Comparison of ENCODE assay signal across 1 cellular context in the genomic region with DNA sequence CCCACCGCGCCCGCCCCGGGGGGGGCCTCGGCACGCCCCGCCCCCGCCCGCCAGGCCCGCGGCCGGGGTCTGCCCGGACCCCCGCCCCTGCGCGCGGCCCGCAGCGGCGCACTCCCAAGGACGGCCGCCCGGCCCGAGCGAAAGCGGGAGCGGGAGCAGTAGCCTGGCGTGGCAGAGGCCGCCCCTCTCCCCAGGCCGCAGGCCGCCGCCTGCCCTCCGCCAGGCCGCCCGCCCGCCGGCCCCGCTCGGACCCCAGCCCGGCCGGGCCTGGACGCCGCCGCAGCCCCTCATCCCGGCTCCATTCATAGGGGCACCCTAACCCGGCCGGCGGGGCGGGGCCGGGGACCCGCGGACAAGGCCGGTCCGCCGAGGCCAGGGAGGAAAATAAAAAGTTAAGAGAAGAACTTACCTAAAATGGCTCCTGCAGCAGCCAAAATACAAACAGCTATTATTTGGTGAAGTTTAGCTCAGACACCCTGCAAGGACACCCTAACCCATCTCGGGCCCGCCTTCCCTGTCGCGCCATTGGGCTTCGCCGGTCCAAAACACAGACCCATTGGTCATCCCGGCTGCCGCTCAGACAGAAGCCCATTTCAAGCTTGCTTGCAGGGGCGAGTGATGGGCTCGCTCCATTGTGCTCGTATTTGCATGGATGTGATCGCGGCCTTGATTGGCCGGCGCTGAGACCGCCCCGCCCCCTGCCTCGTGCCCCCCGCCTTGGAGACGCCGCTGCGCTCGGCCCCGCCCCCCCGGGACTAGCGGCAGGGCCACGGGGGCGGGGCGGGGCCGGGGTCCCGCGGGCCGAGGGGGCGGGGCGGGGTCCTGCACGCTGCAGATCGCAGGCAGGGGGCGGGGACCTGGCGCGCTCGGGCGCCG.
TF ChIP-seq lines count a peak whose summit lies in the region.

A gene with protein sequence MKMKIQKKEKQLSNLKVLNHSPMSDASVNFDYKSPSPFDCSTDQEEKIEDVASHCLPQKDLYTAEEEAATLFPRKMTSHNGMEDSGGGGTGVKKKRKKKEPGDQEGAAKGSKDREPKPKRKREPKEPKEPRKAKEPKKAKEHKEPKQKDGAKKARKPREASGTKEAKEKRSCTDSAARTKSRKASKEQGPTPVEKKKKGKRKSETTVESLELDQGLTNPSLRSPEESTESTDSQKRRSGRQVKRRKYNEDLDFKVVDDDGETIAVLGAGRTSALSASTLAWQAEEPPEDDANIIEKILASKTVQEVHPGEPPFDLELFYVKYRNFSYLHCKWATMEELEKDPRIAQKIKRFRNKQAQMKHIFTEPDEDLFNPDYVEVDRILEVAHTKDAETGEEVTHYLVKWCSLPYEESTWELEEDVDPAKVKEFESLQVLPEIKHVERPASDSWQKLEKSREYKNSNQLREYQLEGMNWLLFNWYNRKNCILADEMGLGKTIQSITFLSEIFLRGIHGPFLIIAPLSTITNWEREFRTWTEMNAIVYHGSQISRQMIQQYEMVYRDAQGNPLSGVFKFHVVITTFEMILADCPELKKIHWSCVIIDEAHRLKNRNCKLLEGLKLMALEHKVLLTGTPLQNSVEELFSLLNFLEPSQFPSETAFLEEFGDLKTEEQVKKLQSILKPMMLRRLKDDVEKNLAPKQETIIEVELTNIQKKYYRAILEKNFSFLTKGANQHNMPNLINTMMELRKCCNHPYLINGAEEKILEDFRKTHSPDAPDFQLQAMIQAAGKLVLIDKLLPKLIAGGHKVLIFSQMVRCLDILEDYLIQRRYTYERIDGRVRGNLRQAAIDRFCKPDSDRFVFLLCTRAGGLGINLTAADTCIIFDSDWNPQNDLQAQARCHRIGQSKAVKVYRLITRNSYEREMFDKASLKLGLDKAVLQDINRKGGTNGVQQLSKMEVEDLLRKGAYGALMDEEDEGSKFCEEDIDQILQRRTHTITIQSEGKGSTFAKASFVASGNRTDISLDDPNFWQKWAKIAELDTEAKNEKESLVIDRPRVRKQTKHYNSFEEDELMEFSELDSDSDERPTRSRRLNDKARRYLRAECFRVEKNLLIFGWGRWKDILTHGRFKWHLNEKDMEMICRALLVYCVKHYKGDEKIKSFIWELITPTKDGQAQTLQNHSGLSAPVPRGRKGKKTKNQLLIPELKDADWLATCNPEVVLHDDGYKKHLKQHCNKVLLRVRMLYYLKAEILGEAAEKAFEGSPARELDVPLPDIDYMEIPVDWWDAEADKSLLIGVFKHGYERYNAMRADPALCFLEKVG (N-terminal part only) (minus strand): TSS at position 447 of the 876 bp plus-strand sequence. CDS start 67,040 bp downstream, outside the sequence.

TF ChIP-seq in K562, 482 proteins besides CTCF, POLR2A, EP300 and RAD21 (continued from another document and continues in another):
- TF ChIP-seq RERE (CRISPR knock-in tag; IDR thresholded peaks at IDR 0.05; ENCODE audit: borderline replicate concordance) (no peak), ZBTB17 (CRISPR knock-in tag; IDR thresholded peaks at IDR 0.05) (no peak), POLR2H (tag; IDR thresholded peaks at IDR 0.05; ENCODE audit: low read depth) (peak; percentile 37; the same call in 1 of the 2 replicates), HMG20B (CRISPR knock-in tag; IDR thresholded peaks at IDR 0.05) (no peak), BRF2 (IDR thresholded peaks at IDR 0.05; ENCODE audit: borderline replicate concordance, insufficient read depth, insufficient read length) (no peak), ZNF133 (CRISPR knock-in tag; IDR thresholded peaks at IDR 0.05) (no peak), LCOR (CRISPR knock-in tag; IDR thresholded peaks at IDR 0.05) (0 out of 2 replicates have a peak, but pooled peaks have one; percentile 45), GATAD2B (IDR thresholded peaks at IDR 0.05; ENCODE audit: borderline replicate concordance) (0 out of 2 replicates have a peak, but pooled peaks have one; percentile 47), NFE2 (IDR thresholded peaks at IDR 0.05; ENCODE audit: low read depth) (no peak), NFYB (IDR thresholded peaks at IDR 0.05; ENCODE audit: extremely low read depth, insufficient read length) (peak; percentile 97), ZBTB7A (IDR thresholded peaks at IDR 0.05; ENCODE audit: borderline replicate concordance, control insufficient read depth, low read depth, low read length) (peak; percentile 88; the same call in 1 of the 2 replicates), FOS (IDR thresholded peaks at IDR 0.05; ENCODE audit: extremely low read depth, insufficient read length) (peak; percentile 99), EP400 (IDR thresholded peaks at IDR 0.05) (peak; percentile 47; the same call in 1 of the 2 replicates), MBD2 (IDR thresholded peaks at IDR 0.05; ENCODE audit: borderline replicate concordance, low read depth) (peak; percentile 98), YBX1 (IDR thresholded peaks at IDR 0.05) (no peak), SRSF7 (optimal IDR thresholded peaks at IDR 0.05; ENCODE audit: low read depth, low read length) (no peak), CREM (IDR thresholded peaks at IDR 0.05; ENCODE audit: low read depth) (peak; percentile 70), DPF2 (IDR thresholded peaks at IDR 0.05) (no peak), TAL1 (IDR thresholded peaks at IDR 0.05) (no peak), CREB1 (IDR thresholded peaks at IDR 0.05) (peak; percentile 50; the same call in 1 of the 2 replicates), CREB1 (CRISPR knock-in tag; IDR thresholded peaks at IDR 0.05) (peak; percentile 33; the same call in 1 of the 2 replicates), SMAD4 (CRISPR knock-in tag; conservative IDR thresholded peaks at IDR 0.05) (peak; percentile 54), HDGF (IDR thresholded peaks at IDR 0.05) (no peak), PKNOX1 (IDR thresholded peaks at IDR 0.05) (peak; percentile 100), MAFK (IDR thresholded peaks at IDR 0.05; ENCODE audit: low read length) (no peak), SP2 (IDR thresholded peaks at IDR 0.05; ENCODE audit: extremely low read depth, low read depth, low read length, poor library complexity, severe bottlenecking) (peak; percentile 91), POLR2B (IDR thresholded peaks at IDR 0.05; ENCODE audit: low read depth, partially characterized antibody) (peak; percentile 17), GABPB1 (CRISPR knock-in tag; IDR thresholded peaks at IDR 0.05) (0 out of 2 replicates have a peak, but pooled peaks have one; percentile 22)
- TF ChIP-seq, protein P1, sequence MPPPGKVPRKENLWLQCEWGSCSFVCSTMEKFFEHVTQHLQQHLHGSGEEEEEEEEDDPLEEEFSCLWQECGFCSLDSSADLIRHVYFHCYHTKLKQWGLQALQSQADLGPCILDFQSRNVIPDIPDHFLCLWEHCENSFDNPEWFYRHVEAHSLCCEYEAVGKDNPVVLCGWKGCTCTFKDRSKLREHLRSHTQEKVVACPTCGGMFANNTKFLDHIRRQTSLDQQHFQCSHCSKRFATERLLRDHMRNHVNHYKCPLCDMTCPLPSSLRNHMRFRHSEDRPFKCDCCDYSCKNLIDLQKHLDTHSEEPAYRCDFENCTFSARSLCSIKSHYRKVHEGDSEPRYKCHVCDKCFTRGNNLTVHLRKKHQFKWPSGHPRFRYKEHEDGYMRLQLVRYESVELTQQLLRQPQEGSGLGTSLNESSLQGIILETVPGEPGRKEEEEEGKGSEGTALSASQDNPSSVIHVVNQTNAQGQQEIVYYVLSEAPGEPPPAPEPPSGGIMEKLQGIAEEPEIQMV (tag; conservative IDR thresholded peaks at IDR 0.05; ENCODE audit: low read depth): no peak
- TF ChIP-seq, protein P2, sequence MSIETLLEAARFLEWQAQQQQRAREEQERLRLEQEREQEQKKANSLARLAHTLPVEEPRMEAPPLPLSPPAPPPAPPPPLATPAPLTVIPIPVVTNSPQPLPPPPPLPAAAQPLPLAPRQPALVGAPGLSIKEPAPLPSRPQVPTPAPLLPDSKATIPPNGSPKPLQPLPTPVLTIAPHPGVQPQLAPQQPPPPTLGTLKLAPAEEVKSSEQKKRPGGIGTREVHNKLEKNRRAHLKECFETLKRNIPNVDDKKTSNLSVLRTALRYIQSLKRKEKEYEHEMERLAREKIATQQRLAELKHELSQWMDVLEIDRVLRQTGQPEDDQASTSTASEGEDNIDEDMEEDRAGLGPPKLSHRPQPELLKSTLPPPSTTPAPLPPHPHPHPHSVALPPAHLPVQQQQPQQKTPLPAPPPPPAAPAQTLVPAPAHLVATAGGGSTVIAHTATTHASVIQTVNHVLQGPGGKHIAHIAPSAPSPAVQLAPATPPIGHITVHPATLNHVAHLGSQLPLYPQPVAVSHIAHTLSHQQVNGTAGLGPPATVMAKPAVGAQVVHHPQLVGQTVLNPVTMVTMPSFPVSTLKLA (conservative IDR thresholded peaks at IDR 0.05): peak; percentile 54 to 68; a peak in 3 of 4 replicates
- TF ChIP-seq, protein P3, sequence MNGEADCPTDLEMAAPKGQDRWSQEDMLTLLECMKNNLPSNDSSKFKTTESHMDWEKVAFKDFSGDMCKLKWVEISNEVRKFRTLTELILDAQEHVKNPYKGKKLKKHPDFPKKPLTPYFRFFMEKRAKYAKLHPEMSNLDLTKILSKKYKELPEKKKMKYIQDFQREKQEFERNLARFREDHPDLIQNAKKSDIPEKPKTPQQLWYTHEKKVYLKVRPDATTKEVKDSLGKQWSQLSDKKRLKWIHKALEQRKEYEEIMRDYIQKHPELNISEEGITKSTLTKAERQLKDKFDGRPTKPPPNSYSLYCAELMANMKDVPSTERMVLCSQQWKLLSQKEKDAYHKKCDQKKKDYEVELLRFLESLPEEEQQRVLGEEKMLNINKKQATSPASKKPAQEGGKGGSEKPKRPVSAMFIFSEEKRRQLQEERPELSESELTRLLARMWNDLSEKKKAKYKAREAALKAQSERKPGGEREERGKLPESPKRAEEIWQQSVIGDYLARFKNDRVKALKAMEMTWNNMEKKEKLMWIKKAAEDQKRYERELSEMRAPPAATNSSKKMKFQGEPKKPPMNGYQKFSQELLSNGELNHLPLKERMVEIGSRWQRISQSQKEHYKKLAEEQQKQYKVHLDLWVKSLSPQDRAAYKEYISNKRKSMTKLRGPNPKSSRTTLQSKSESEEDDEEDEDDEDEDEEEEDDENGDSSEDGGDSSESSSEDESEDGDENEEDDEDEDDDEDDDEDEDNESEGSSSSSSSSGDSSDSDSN (IDR thresholded peaks at IDR 0.05; ENCODE audit: borderline replicate concordance in 1 of 2, low read depth in 2 of 2, low read length in 2 of 2): 0 out of 4 replicates have a peak, but pooled peaks of 1 of the 2 experiments have one; percentile 9
- TF ChIP-seq, protein P4, sequence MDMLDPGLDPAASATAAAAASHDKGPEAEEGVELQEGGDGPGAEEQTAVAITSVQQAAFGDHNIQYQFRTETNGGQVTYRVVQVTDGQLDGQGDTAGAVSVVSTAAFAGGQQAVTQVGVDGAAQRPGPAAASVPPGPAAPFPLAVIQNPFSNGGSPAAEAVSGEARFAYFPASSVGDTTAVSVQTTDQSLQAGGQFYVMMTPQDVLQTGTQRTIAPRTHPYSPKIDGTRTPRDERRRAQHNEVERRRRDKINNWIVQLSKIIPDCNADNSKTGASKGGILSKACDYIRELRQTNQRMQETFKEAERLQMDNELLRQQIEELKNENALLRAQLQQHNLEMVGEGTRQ (CRISPR knock-in tag; IDR thresholded peaks at IDR 0.05): no peak
